9 cellular contexts compared by ENCODE assay signal in the genomic region with DNA sequence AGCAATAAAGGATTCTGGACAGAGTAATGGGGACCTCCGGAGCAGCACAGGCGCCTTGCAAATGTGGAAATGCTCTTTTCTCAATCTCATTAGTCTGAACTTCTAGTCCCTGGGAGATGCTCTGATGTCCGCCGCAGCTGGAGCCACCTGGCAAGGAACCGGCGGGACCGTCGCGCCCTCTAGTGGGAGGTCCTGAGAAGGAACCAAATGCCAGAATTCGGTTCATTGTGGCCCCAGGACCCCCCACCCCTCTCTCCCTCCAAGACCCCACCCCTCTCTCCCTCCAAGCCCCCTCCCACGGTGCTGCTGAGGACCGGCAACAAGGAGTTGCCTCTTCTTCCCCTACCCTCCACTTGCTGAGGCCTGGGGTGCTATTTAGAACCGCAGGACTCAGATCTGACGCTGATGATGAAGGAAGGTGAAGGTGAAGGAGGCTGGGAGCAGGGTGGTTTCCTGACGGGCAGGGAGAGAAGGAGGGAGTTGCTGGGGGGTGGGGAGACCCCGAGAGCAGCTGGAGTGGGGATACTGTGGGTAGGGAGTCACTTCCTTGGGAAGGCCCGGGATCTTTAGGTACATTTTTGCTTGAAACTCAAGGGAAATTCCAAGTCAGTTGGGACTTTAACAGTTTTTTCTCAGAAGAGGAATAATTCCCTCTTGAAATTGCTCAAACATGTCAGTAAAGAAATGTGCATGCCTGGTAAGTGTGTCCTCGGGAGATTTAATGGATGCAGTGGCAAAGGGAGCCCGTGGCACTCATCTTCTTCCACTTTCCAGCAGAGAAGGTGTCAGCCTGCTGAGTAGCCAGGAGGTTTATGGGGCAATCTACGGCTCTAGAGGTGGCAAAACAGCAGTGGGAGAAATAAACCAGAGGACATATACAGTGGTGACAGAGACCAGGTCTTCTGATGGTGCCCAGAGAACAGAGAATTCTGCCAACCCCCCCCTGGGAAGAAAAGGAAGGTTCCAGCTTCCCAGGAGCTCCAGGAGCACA. TPM values are rescaled to one million over a fixed set of nuclear protein-coding genes. Genes with fewer than 3 reads are reported as not detected.
DNase-seq lines count a peak whose midpoint lies in the region; ATAC-seq and TF ChIP-seq lines count a peak whose summit lies in the region.
"Had no signal": no experiment of that assay in that cellular context is flagged by ENCODE, and none has a peak within 500 bp of the region (broad histone marks: within the 10 kb centered on the region; RNA-seq: fewer than 3 reads in every experiment).

No MANE protein-coding gene starts in this region.

- ATAC-seq in DND-41 (ENCODE audit: insufficient read depth, low read depth) (peak; percentile 82), right cardiac atrium (peak in 1 of 2 donors; percentile 7), GM19328 (IDR thresholded peaks at IDR 0.05; ENCODE audit: unreplicated experiment) (no peak), HG02759 (IDR thresholded peaks at IDR 0.05; ENCODE audit: unreplicated experiment) (no peak)

- H3K9me2 ChIP-seq in Loucy (replicated peaks; ENCODE audit: low read depth, low read length) (no peaks in the 10 kb centered on the region), SU-DHL-6 (replicated peaks; ENCODE audit: insufficient read depth, low read length) (no peaks in the 10 kb centered on the region)

- H3K9ac ChIP-seq in DND-41 (ENCODE audit: low read depth, low read length) (no peak overlapping the region), Loucy (ENCODE audit: low read depth, low read length, poor library complexity, severe bottlenecking) (no peak overlapping the region), SU-DHL-6 (ENCODE audit: low read length) (no peak overlapping the region)

- H3K9me3 ChIP-seq in DND-41 (ENCODE audit: insufficient read depth, low read length, severe bottlenecking) = no peaks in the 10 kb centered on the region
- no peaks in the 10 kb centered on the region for H3K9me3 ChIP-seq in Loucy (ENCODE audit: insufficient read depth, low read depth, low read length)
- no peaks in the 10 kb centered on the region for H3K9me3 ChIP-seq in SU-DHL-6 (ENCODE audit: insufficient read depth, low read length)
- H3K9me3 ChIP-seq in right cardiac atrium (ENCODE audit: control insufficient read depth, low read length) = no peaks in the 10 kb centered on the region

- no peak overlapping the region for H2AFZ ChIP-seq in DND-41 (ENCODE audit: low read depth, low read length)
- peak overlapping the region; percentile 58; the same call in 1 of the 2 replicates for H2AFZ ChIP-seq in Loucy (ENCODE audit: low read length)
- no peak overlapping the region for H2AFZ ChIP-seq in SU-DHL-6 (ENCODE audit: low read depth, low read length, severe bottlenecking)

- no peak overlapping the region for H3K4me2 ChIP-seq in DND-41 (ENCODE audit: insufficient read depth, low read length)
- no peak overlapping the region for H3K4me2 ChIP-seq in Loucy (ENCODE audit: low read depth, low read length, poor library complexity, severe bottlenecking)
- no peak overlapping the region for H3K4me2 ChIP-seq in SU-DHL-6 (ENCODE audit: low read depth, low read length, poor library complexity, severe bottlenecking)

- WGBS in right cardiac atrium = 25% methylated on average over 20 of the region's 20 CpGs

- H3K79me2 ChIP-seq in DND-41 (ENCODE audit: insufficient read depth, low read length) (no peaks in the 10 kb centered on the region), Loucy (ENCODE audit: insufficient read depth, low read length) (no peaks in the 10 kb centered on the region), SU-DHL-6 (ENCODE audit: insufficient read depth, low read length) (no peaks in the 10 kb centered on the region)

- DNase-seq in DND-41 = peak; percentile 72
- peak; percentile 31 for DNase-seq in amniotic epithelial cell (ENCODE audit: low read depth)
- DNase-seq in right cardiac atrium = peak; percentile 67 to 86 (median 86)
- peak; percentile 4 for DNase-seq in skeletal muscle cell (ENCODE audit: low read depth)

- H3F3A ChIP-seq in Loucy (ENCODE audit: low read depth) (no peaks in the 10 kb centered on the region), SU-DHL-6 (ENCODE audit: insufficient read depth) (peaks cover 6% of the 10 kb centered on the region)

- peaks cover 3% of the 10 kb centered on the region for H3K27me3 ChIP-seq in DND-41 (ENCODE audit: insufficient read depth, low read length, poor library complexity)
- no peaks in the 10 kb centered on the region for H3K27me3 ChIP-seq in Loucy (ENCODE audit: insufficient read depth, low read length, poor library complexity, severe bottlenecking)
- H3K27me3 ChIP-seq in SU-DHL-6 (ENCODE audit: low read length) = no peaks in the 10 kb centered on the region
- H3K27me3 ChIP-seq in right cardiac atrium (ENCODE audit: control insufficient read depth, insufficient read depth) = no peaks in the 10 kb centered on the region

- intact Hi-C loops in right cardiac atrium (cut with DNase I) = loop anchor here in 1 of 4 donors (10.0 kb wide), 1 partner anchor 97 kb away; no protein-coding TSS in a partner anchor

- H3K36me3 ChIP-seq in DND-41 (ENCODE audit: insufficient read depth, low read length) = no peaks in the 10 kb centered on the region
- no peaks in the 10 kb centered on the region for H3K36me3 ChIP-seq in Loucy (ENCODE audit: insufficient read depth, low read length)
- no peaks in the 10 kb centered on the region for H3K36me3 ChIP-seq in SU-DHL-6 (ENCODE audit: low read length)

- H3K4me1 ChIP-seq in DND-41 (ENCODE audit: insufficient read depth, low read length) (no peaks in the 10 kb centered on the region), Loucy (ENCODE audit: insufficient read depth, low read length, poor library complexity, severe bottlenecking) (no peaks in the 10 kb centered on the region), right cardiac atrium (ENCODE audit: control insufficient read depth, insufficient read depth, low read length) (peaks cover 8% of the 10 kb centered on the region)

- no peaks in the 10 kb centered on the region for H4K20me1 ChIP-seq in DND-41 (ENCODE audit: insufficient read depth, low read length)
- H4K20me1 ChIP-seq in Loucy (ENCODE audit: insufficient read depth, low read length, poor library complexity, severe bottlenecking) = no peaks in the 10 kb centered on the region
- no peaks in the 10 kb centered on the region for H4K20me1 ChIP-seq in SU-DHL-6 (ENCODE audit: low read depth, low read length)

- no peak overlapping the region for H3K27ac ChIP-seq in DND-41 (ENCODE audit: low read length)
- no peak overlapping the region for H3K27ac ChIP-seq in SU-DHL-6 (ENCODE audit: low read depth, low read length)
- no peak overlapping the region for H3K27ac ChIP-seq in right cardiac atrium (ENCODE audit: low read length)

- H3K4me3 ChIP-seq in DND-41 (ENCODE audit: low read depth in 1 of 2, low read length in 2 of 2) (no peak overlapping the region), Loucy (ENCODE audit: low read length, poor library complexity, severe bottlenecking) (no peak overlapping the region), SU-DHL-6 (ENCODE audit: insufficient read depth, low read length, poor library complexity, severe bottlenecking) (no peak overlapping the region), right cardiac atrium (ENCODE audit: low read length) (no peak overlapping the region), skeletal muscle cell (ENCODE audit: low read depth, low read length) (no peak overlapping the region)

- TF ChIP-seq CTCF in DND-41 (IDR thresholded peaks at IDR 0.05; ENCODE audit: borderline replicate concordance, extremely low read depth, low read length, poor library complexity, severe bottlenecking) (peak; percentile 81), Loucy (conservative IDR thresholded peaks at IDR 0.05; ENCODE audit: low read length) (peak; percentile 80), SU-DHL-6 (IDR thresholded peaks at IDR 0.05; ENCODE audit: insufficient read depth, low read length, poor library complexity, severe bottlenecking) (peak; percentile 83)

RNA-seq across cellular contexts. Expression of gene SMIM41, which starts 42.6 kb away (rescaled TPM):
- under 1 TPM in 3 of 4 donors, not detected in 1; 0.31 to 0.95 (median 0.44) TPM for total RNA-seq in right cardiac atrium
- polyA plus RNA-seq in right cardiac atrium = 0.61 TPM
- total RNA-seq: T-helper 2 cell treated with Interferon-gamma antibody and Interleukin-4, amounts not matched to agents 100 ng/mL and 5 ng/mL, for 36 hours had no signal

RNA-seq across cellular contexts. Expression of gene ATG101, which starts 52.4 kb away (rescaled TPM):
- 10 to 100 TPM; 24.8 to 30.2 (median 26.9) TPM for total RNA-seq in right cardiac atrium
- polyA plus RNA-seq in right cardiac atrium = 33.0 TPM

Comparison
In these comparisons a context has a peak if more than half of its experiments do, and no peak if none do; other contexts are left out.
1. DNase-seq: peak in every context shown above with its lines; median percentile 86 in right cardiac atrium; 72 in DND-41; 31 in amniotic epithelial cell; 4 in skeletal muscle cell.